8 cellular contexts compared by ENCODE assay signal in the genomic region with DNA sequence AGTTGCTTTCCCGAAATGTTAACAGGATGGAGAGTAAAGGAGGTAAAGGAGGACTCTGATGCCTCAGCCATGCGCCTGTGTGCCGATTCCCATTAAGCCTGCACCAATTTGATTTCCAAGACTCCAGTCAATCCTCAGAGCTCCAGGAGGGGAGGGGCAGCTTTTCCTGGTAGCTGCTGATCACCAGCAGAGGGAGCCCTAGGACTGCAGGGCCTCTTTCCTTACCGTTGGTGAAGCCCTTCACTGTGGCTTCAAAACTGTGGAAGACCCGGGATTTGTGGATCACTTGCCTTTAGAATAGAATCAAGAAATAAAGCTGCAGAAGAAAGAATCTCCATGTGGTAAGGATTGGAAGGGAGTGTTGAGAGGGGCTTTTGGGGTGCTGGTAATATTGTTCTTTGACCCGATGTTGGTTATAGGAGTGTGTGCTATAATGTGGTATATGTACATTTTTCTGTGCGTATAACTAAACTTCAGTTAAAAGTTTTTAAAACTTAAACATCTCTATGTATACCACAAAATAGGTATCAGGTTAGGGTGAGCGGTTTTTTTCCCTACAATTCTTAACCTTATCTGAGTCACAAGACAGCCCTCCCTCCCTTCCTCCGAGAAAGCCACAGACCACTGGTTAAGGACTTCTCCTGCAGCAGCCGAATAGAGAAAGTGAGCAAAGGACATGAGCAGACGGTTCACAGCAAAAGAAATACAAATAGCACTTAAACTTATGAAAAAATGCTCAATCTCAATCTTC. TPM values are rescaled to one million over a fixed set of nuclear protein-coding genes. Genes with fewer than 3 reads are reported as not detected.
A peak's percentile ranks its signal among the peaks of the same experiment; 100 is the strongest.
DNase-seq lines count a peak whose midpoint lies in the region; ATAC-seq, FAIRE-seq and TF ChIP-seq lines count a peak whose summit lies in the region.

No MANE protein-coding gene starts in this region.

- H3K27ac ChIP-seq in pancreas = no peak overlapping the region

- no peaks in the 10 kb centered on the region for H3K27me3 ChIP-seq in pancreas

- FAIRE-seq in pancreas (lab: Jason Lieb, UNC) = no peak

- ATAC-seq in pancreas (peak; percentile 70 to 89 (median 87)), HG03442 (IDR thresholded peaks at IDR 0.05; ENCODE audit: unreplicated experiment) (no peak)

- DNase-seq in DMS114 treated with DMSO at 0.1 percent for 48 hours (lab: John Stamatoyannopoulos, UW; ENCODE audit: unreplicated experiment) (peak; percentile 69), Kasumi-1 (lab: John Stamatoyannopoulos, UW) (peak; percentile 65 to 75), SHP77 treated with DMSO at 0.1 percent for 48 hours (lab: John Stamatoyannopoulos, UW) (peak; percentile 40), germinal center (ENCODE audit: low spot score) (peak; percentile 35), pancreas (peak; percentile 62 to 79 (median 72)), ureter (ENCODE audit: low spot score) (peak; percentile 57)
- peak; percentile 45 for DNase-seq in activated gamma-delta T cell treated with anti-CD3 and anti-CD28 coated beads, Interleukin-2, amount 50 U/mL, for 16 hours (ENCODE audit: low read depth)

- H3K36me3 ChIP-seq in pancreas = no peaks in the 10 kb centered on the region

- H3K9me3 ChIP-seq in pancreas = no peaks in the 10 kb centered on the region

- H3K4me1 ChIP-seq in pancreas = peaks cover 0 to 2% (median 0%) of the 10 kb centered on the region in 3 donors

- 33 to 37% methylated on average over 11 of the region's 11 CpGs for WGBS in pancreas, 2 donors

- intact Hi-C loops in pancreas (cut with DNase I) = loop anchor here in 2 of 3 donors (5.0 to 10.0 kb wide), 5 partner anchors 95 to 397 kb away; a partner anchor contains a TSS

- peak; percentile 80 to 86 (median 86) for TF ChIP-seq CTCF in pancreas (IDR thresholded peaks at IDR 0.05)

- no peak overlapping the region for H3K4me3 ChIP-seq in pancreas

RNA-seq across cellular contexts. Expression of a gene that starts 6.9 kb away (rescaled TPM):
- total RNA-seq in pancreas = 10 to 100 TPM in 4 of 6 donors, 1 to 10 TPM in 2; 8.0 to 13.5 (median 11.1) TPM
- polyA plus RNA-seq in pancreas = 10 to 100 TPM in 1 of 2 donors, 1 to 10 TPM in 1; 8.5 to 17.6 TPM
- total RNA-seq in ureter = 24.4 TPM

RNA-seq across cellular contexts. Expression of a gene that starts 29.6 kb away (rescaled TPM):
- total RNA-seq in pancreas (under 1 TPM in 4 of 6 donors, not detected in 2; 0.12 to 0.46 (median 0.33) TPM), ureter (not detected)
- polyA plus RNA-seq in pancreas = 1 to 10 TPM in 1 of 2 donors, under 1 TPM in 1; 0.68 to 3.6 TPM

RNA-seq across cellular contexts. Expression of a gene that starts 30.5 kb away (rescaled TPM):
- total RNA-seq in pancreas (under 1 TPM; 0.09 to 0.37 (median 0.22) TPM), ureter (35.2 TPM)
- 1 to 10 TPM in 1 of 2 donors, under 1 TPM in 1; 0.31 to 1.1 TPM for polyA plus RNA-seq in pancreas

Comparison
In these comparisons a context has a peak if more than half of its experiments do, and no peak if none do; other contexts are left out.
1. RNA of a gene that starts 30.5 kb away (total RNA-seq): 35.2 TPM in ureter (single experiment); 0.09 to 0.37 TPM in pancreas; every median in the first group is over 10 times any median in the second.
2. Peak in every context shown above with its lines, with median percentiles within 50 percentile points of each other: DNase-seq.